Comparison of ENCODE assay signal across 1 cellular context in genomic region chr1:5901841-5902240, GRCh38.
TF ChIP-seq lines count a peak whose summit lies in the region.

No MANE protein-coding gene starts in this region.

TF ChIP-seq in H1, 55 proteins besides CTCF, POLR2A, EP300 and RAD21:
- TF ChIP-seq ZNF274 (IDR thresholded peaks at IDR 0.05; ENCODE audit: borderline replicate concordance, extremely low read depth, low read length): no peak
- no peak for TF ChIP-seq SP2 (IDR thresholded peaks at IDR 0.05; ENCODE audit: low read length)
- no peak for TF ChIP-seq CEBPB (IDR thresholded peaks at IDR 0.05; ENCODE audit: low read depth, low read length)
- peak; percentile 65 for TF ChIP-seq E2F6 (IDR thresholded peaks at IDR 0.05)
- TF ChIP-seq MAX (IDR thresholded peaks at IDR 0.05): peak; percentile 65; the same call in 1 of the 2 replicates
- TF ChIP-seq USF2 (IDR thresholded peaks at IDR 0.05; ENCODE audit: low read length): no peak
TF ChIP-seq in H1: peak in this region for 2.
